2 cellular contexts compared by ENCODE assay signal in genomic region chr7:55903985-55904759, GRCh38.
TF ChIP-seq lines count a peak whose summit lies in the region.

No MANE protein-coding gene starts in this region.

TF ChIP-seq in GM12878, 131 proteins besides CTCF, POLR2A, EP300 and RAD21:
- peak; percentile 68 for TF ChIP-seq RUNX3 (IDR thresholded peaks at IDR 0.05; ENCODE audit: low read length)
- TF ChIP-seq MEF2A (IDR thresholded peaks at IDR 0.05; ENCODE audit: insufficient read depth, low read depth, low read length): 0 out of 2 replicates have a peak, but pooled peaks have one; percentile 20
- TF ChIP-seq IRF4 (IDR thresholded peaks at IDR 0.05; ENCODE audit: low read depth, low read length): peak; percentile 69; the same call in 1 of the 2 replicates
- 0 out of 2 replicates have a peak, but pooled peaks have one; percentile 45 for TF ChIP-seq NBN (IDR thresholded peaks at IDR 0.05)
- TF ChIP-seq BCL3 (IDR thresholded peaks at IDR 0.05; ENCODE audit: borderline replicate concordance, insufficient read depth, low read depth, low read length, poor library complexity, severe bottlenecking): no peak
- TF ChIP-seq, protein P1, sequence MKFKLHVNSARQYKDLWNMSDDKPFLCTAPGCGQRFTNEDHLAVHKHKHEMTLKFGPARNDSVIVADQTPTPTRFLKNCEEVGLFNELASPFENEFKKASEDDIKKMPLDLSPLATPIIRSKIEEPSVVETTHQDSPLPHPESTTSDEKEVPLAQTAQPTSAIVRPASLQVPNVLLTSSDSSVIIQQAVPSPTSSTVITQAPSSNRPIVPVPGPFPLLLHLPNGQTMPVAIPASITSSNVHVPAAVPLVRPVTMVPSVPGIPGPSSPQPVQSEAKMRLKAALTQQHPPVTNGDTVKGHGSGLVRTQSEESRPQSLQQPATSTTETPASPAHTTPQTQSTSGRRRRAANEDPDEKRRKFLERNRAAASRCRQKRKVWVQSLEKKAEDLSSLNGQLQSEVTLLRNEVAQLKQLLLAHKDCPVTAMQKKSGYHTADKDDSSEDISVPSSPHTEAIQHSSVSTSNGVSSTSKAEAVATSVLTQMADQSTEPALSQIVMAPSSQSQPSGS (IDR thresholded peaks at IDR 0.05; ENCODE audit: low read length): peak; percentile 40; the same call in 1 of the 2 replicates
- TF ChIP-seq PAX5 (IDR thresholded peaks at IDR 0.05; ENCODE audit: borderline replicate concordance, low read depth, low read length): 0 out of 2 replicates have a peak, but pooled peaks have one; percentile 29
- TF ChIP-seq, protein P2, sequence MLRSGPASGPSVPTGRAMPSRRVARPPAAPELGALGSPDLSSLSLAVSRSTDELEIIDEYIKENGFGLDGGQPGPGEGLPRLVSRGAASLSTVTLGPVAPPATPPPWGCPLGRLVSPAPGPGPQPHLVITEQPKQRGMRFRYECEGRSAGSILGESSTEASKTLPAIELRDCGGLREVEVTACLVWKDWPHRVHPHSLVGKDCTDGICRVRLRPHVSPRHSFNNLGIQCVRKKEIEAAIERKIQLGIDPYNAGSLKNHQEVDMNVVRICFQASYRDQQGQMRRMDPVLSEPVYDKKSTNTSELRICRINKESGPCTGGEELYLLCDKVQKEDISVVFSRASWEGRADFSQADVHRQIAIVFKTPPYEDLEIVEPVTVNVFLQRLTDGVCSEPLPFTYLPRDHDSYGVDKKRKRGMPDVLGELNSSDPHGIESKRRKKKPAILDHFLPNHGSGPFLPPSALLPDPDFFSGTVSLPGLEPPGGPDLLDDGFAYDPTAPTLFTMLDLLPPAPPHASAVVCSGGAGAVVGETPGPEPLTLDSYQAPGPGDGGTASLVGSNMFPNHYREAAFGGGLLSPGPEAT (IDR thresholded peaks at IDR 0.05; ENCODE audit: low read depth): peak; percentile 44; the same call in 1 of the 2 replicates
- peak; percentile 25; the same call in 1 of the 2 replicates for TF ChIP-seq CBX5 (IDR thresholded peaks at IDR 0.05; ENCODE audit: low read depth)
- peak; percentile 51 for TF ChIP-seq ATF7 (IDR thresholded peaks at IDR 0.05; ENCODE audit: low read depth)
- TF ChIP-seq ZNF384 (IDR thresholded peaks at IDR 0.05; ENCODE audit: borderline replicate concordance, low read depth, low read length): peak; percentile 93
- peak; percentile 82 for TF ChIP-seq SPI1 (IDR thresholded peaks at IDR 0.05; ENCODE audit: borderline replicate concordance, insufficient read depth, low read depth, low read length)
- TF ChIP-seq, protein P3, sequence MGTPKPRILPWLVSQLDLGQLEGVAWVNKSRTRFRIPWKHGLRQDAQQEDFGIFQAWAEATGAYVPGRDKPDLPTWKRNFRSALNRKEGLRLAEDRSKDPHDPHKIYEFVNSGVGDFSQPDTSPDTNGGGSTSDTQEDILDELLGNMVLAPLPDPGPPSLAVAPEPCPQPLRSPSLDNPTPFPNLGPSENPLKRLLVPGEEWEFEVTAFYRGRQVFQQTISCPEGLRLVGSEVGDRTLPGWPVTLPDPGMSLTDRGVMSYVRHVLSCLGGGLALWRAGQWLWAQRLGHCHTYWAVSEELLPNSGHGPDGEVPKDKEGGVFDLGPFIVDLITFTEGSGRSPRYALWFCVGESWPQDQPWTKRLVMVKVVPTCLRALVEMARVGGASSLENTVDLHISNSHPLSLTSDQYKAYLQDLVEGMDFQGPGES (IDR thresholded peaks at IDR 0.05): no peak
- no peak for TF ChIP-seq NFYA (IDR thresholded peaks at IDR 0.05; ENCODE audit: borderline replicate concordance, low read depth, low read length)
TF ChIP-seq in GM12878: peak in this region for 11.

TF ChIP-seq in WTC11, 78 proteins besides CTCF, POLR2A, EP300 and RAD21 (continued from another document):
- TF ChIP-seq SOX15 (CRISPR knock-in tag; IDR thresholded peaks at IDR 0.05) (no peak), NFE2L1 (CRISPR knock-in tag; IDR thresholded peaks at IDR 0.05) (no peak), SP1 (CRISPR knock-in tag; conservative IDR thresholded peaks at IDR 0.05) (no peak), FOXP1 (CRISPR knock-in tag; IDR thresholded peaks at IDR 0.05; ENCODE audit: borderline replicate concordance) (no peak), TCF7 (CRISPR knock-in tag; IDR thresholded peaks at IDR 0.05; ENCODE audit: low read depth) (no peak), ZNF512 (CRISPR knock-in tag; IDR thresholded peaks at IDR 0.05; ENCODE audit: borderline replicate concordance) (no peak), NR2C2 (CRISPR knock-in tag; IDR thresholded peaks at IDR 0.05) (no peak), IRF1 (CRISPR knock-in tag; IDR thresholded peaks at IDR 0.05) (no peak), ZSCAN18 (CRISPR knock-in tag; IDR thresholded peaks at IDR 0.05) (no peak), ERG (CRISPR knock-in tag; IDR thresholded peaks at IDR 0.05) (no peak), STAT6 (CRISPR knock-in tag; conservative IDR thresholded peaks at IDR 0.05; ENCODE audit: low read depth) (no peak)
- TF ChIP-seq, protein P4, sequence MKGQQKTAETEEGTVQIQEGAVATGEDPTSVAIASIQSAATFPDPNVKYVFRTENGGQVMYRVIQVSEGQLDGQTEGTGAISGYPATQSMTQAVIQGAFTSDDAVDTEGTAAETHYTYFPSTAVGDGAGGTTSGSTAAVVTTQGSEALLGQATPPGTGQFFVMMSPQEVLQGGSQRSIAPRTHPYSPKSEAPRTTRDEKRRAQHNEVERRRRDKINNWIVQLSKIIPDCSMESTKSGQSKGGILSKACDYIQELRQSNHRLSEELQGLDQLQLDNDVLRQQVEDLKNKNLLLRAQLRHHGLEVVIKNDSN (CRISPR knock-in tag; IDR thresholded peaks at IDR 0.05): no peak
